Comparison of ENCODE assay signal across 7 cellular contexts in genomic region chr4:2934077-2934812, GRCh38. TPM values are rescaled to one million over a fixed set of nuclear protein-coding genes. Genes with fewer than 3 reads are reported as not detected.
A peak's percentile ranks its signal among the peaks of the same experiment; 100 is the strongest.
DNase-seq lines count a peak whose midpoint lies in the region; ATAC-seq and TF ChIP-seq lines count a peak whose summit lies in the region.

No MANE protein-coding gene starts in this region.

- TF ChIP-seq CTCF in RWPE2 (IDR thresholded peaks at IDR 0.05; ENCODE audit: poor library complexity, severe bottlenecking) (no peak), astrocyte of the spinal cord (IDR thresholded peaks at IDR 0.05; ENCODE audit: low read depth, low read length) (no peak)

- H3K9me2 ChIP-seq in GM23248 (ENCODE audit: insufficient read depth), result no peaks in the 10 kb centered on the region

- H3K27me3 ChIP-seq in GM23248 (replicated peaks; ENCODE audit: insufficient read depth) (no peaks in the 10 kb centered on the region), RWPE2 (ENCODE audit: insufficient read depth, poor library complexity, severe bottlenecking) (no peaks in the 10 kb centered on the region)

- H4K20me1 ChIP-seq in GM23248 (ENCODE audit: insufficient read depth), result no peaks in the 10 kb centered on the region

- peaks cover 22% of the 10 kb centered on the region for H3K4me1 ChIP-seq in GM23248 (ENCODE audit: insufficient read depth)
- H3K4me1 ChIP-seq in RWPE2 (ENCODE audit: insufficient read depth, poor library complexity, severe bottlenecking), result peaks cover 20% of the 10 kb centered on the region

- peak overlapping the region; percentile 84 for H3K4me2 ChIP-seq in GM23248 (ENCODE audit: unreplicated experiment)

- H3K27ac ChIP-seq in GM23248 (peak overlapping the region; percentile 28; the same call in 1 of the 2 replicates), RWPE2 (ENCODE audit: poor library complexity, severe bottlenecking) (peak overlapping the region; percentile 96)

- peak overlapping the region; percentile 74 for H3K9ac ChIP-seq in GM23248

- peaks cover 13% of the 10 kb centered on the region for H3K36me3 ChIP-seq in GM23248 (ENCODE audit: low read depth)
- peaks cover 53% of the 10 kb centered on the region for H3K36me3 ChIP-seq in RWPE2 (ENCODE audit: low read depth)

- 0 out of 3 replicates have a peak, but pooled peaks have one; percentile 0 for ATAC-seq in RWPE2 (ENCODE audit: low read depth)

- H3K9me3 ChIP-seq in GM23248 (ENCODE audit: low read depth), result no peaks in the 10 kb centered on the region
- no peaks in the 10 kb centered on the region for H3K9me3 ChIP-seq in RWPE2 (ENCODE audit: severe bottlenecking)
- no peaks in the 10 kb centered on the region for H3K9me3 ChIP-seq in iPS-18c (ENCODE audit: control insufficient read depth, insufficient read depth, low read length)

- 3 to 7% methylated on average over 6 to 56 of the region's 93 CpGs for WGBS in GM23248 (ENCODE audit: low coverage in 1 of 2, low lambda C conversion rate in 2 of 2, missing lambda C conversion rate in 2 of 2), 2 experiments

- in situ Hi-C loops in GM23248 (cut with MboI), result no loop called here
- in situ Hi-C loops in astrocyte of the spinal cord (cut with HindIII; ENCODE audit: low sequenced_read_pairs), result no loop called here

- H3K4me3 ChIP-seq in GM23248 (peak overlapping the region; percentile 80), RWPE2 (ENCODE audit: severe bottlenecking) (peak overlapping the region; percentile 94), astrocyte of the spinal cord (ENCODE audit: low read depth, low read length) (peak overlapping the region; percentile 74), iPS-18c (ENCODE audit: insufficient read depth, low read depth, low read length) (peak overlapping the region; percentile 98)

- DNase-seq in GM23248, result peak; percentile 86
- peak; percentile 57 for DNase-seq in RWPE2 (ENCODE audit: low spot score)
- DNase-seq in astrocyte of the spinal cord (ENCODE audit: low read depth, low spot score), result peak; percentile 25
- DNase-seq in stimulated activated CD4-positive, alpha-beta T cell treated with anti-CD3 and anti-CD28 coated beads, Interleukin-12 subunit alpha, Interleukin-12 subunit beta, amount 100 ng/mL, for 4 hours, result peak; percentile 56
- DNase-seq in SHP77 treated with DMSO at 0.1 percent for 48 hours (lab: John Stamatoyannopoulos, UW), result no peak
- no peak for DNase-seq in DMS79 treated with DMSO at 0.1 percent for 48 hours (lab: John Stamatoyannopoulos, UW)

- peaks cover 45% of the 10 kb centered on the region for H3F3A ChIP-seq in GM23248 (ENCODE audit: insufficient read depth)

- peaks cover 24% of the 10 kb centered on the region for H3K79me2 ChIP-seq in GM23248 (ENCODE audit: insufficient read depth)

- peak overlapping the region; percentile 27; the same call in 1 of the 2 replicates for H2AFZ ChIP-seq in GM23248

RNA-seq across cellular contexts. Expression of gene NOP14, which starts 29.0 kb away (rescaled TPM):
- total RNA-seq in GM23248 (2014; rRNA removed; shearing (Covaris generic)), result 15.9 and 20.6 TPM in 2 replicates
- polyA plus RNA-seq in GM23248 (2016; fragmentation: Nextera tagmentation; extraction: Ambion mirVana), result 19.3 and 20.5 TPM in 2 replicates

RNA-seq across cellular contexts. Expression of gene GRK4, which starts 29.1 kb away (rescaled TPM):
- total RNA-seq in GM23248 (2014; rRNA removed; shearing (Covaris generic)), result 5.8 and 7.1 TPM in 2 replicates
- polyA plus RNA-seq in GM23248 (2016; fragmentation: Nextera tagmentation; extraction: Ambion mirVana), result 5.1 and 6.5 TPM in 2 replicates

Comparison
In these comparisons a context has a peak if more than half of its experiments do, and no peak if none do; other contexts are left out.
1. DNase-seq: peak in GM23248 (single experiment), RWPE2 (single experiment), astrocyte of the spinal cord (single experiment) and stimulated activated CD4-positive, alpha-beta T cell treated with anti-CD3 and anti-CD28 coated beads, Interleukin-12 subunit alpha, Interleukin-12 subunit beta, amount 100 ng/mL, for 4 hours (single experiment); none in SHP77 treated with DMSO at 0.1 percent for 48 hours (single experiment) and DMS79 treated with DMSO at 0.1 percent for 48 hours (single experiment).
2. Peak in every context shown above with its lines, with median percentiles within 50 percentile points of each other: H3K4me3 ChIP-seq.